1 cellular context compared by ENCODE assay signal in the genomic region with DNA sequence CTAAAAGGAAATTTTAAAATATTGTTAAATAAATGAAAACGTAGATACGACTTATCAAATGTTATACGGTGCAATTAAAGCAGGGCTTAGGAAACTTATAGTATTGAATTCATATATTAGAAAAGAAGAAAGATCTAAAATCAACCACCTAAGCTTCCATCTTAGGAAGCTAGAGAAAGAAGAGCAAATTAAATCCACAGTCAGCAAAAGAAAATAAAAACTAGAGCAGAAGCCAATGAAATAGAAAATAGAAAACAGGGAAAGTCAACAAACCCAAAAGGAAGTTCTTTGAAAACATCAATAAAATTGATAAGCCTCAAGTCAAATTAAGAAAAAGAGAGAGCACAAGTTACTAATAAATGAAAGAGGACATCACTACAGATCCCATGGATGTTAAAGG.
TF ChIP-seq lines count a peak whose summit lies in the region.

No MANE protein-coding gene starts in this region.

TF ChIP-seq in IMR-90, 13 proteins besides CTCF, POLR2A, EP300 and RAD21 (continued from another document):
- no peak for TF ChIP-seq MAZ (IDR thresholded peaks at IDR 0.05; ENCODE audit: borderline replicate concordance, low read depth, low read length)
